8 cellular contexts compared by ENCODE assay signal in the genomic region with DNA sequence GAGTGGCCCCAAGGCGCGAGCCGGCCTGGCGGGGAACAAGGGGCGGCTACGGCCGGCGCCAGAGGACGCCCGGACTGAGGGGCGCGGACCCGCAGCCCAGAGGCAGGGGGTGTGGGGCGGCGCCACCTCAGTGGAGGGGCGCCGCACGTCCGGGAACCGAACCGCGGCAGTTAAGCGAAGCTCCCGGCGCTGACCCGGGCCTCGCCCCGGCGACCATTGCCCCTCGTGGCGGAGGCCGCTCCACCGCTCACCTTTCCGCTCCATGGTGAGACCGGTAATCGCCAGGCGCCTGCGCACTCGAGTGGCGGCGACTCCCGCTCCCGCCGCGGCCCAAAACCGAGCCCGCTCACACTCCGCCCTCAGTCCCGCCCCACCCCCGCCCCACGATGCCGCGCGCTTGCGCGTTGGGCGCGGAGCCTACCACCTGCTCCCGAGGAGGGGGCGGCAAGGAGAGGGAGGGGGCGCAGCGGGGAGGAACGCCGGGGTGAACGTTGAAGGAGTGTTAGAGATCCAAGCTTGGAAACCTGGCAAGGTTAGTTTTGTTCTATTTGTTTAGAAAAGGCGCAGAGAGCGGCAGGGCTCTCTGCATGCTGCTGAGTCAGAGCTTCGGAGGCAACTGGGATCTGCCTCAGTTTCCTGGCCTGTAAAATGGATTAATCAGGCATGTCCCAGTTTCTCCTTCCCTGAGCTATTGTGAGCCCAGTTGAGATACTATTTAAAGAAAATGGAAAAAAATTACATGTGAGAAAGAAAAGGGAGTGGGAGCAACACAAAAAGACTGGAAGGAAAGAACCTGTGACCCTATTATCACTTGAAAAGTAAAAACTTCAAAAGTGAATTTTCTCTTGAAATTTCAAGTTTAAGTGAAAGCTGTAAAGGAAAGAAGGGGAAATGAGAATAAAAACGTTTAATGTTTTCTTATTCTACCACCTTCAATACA. TPM values are rescaled to one million over a fixed set of nuclear protein-coding genes. Genes with fewer than 3 reads are reported as not detected.
DNase-seq lines count a peak whose midpoint lies in the region; ATAC-seq and TF ChIP-seq lines count a peak whose summit lies in the region.

TSS of gene SRPK1 (minus strand) at position 306 of the 940 bp plus-strand sequence. CDS start at position 264, 42 bp downstream.

- H3K36me3 ChIP-seq in HUES64 (ENCODE audit: insufficient read depth, low read length) (peaks cover 19% of the 10 kb centered on the region), OCI-LY1 (ENCODE audit: insufficient read depth, low read length) (peaks cover 20% of the 10 kb centered on the region)

- H3K79me2 ChIP-seq in OCI-LY1 (ENCODE audit: insufficient read depth, low read length): peaks cover 43% of the 10 kb centered on the region

- no peaks in the 10 kb centered on the region for H4K20me1 ChIP-seq in OCI-LY1 (ENCODE audit: insufficient read depth, low read length)

- H3K9me3 ChIP-seq in HUES64 (ENCODE audit: insufficient read depth, low read depth, low read length) (no peaks in the 10 kb centered on the region), OCI-LY1 (ENCODE audit: low read length) (no peaks in the 10 kb centered on the region), mononuclear cell (ENCODE audit: low read depth, low read length) (no peaks in the 10 kb centered on the region)

- peak within 1 kb of the TSS; percentile 96 for H2AFZ ChIP-seq in OCI-LY1 (ENCODE audit: low read length)

- H3K9ac ChIP-seq in HUES64 (ENCODE audit: low read depth, low read length) (peak within 1 kb of the TSS; percentile 94), OCI-LY1 (ENCODE audit: low read length) (peak within 1 kb of the TSS; percentile 85)

- DNase-seq in D341Med (ENCODE audit: low spot score) (peak; percentile 99), activated T-cell treated with anti-CD3 and anti-CD28 coated beads for 1 hour (ENCODE audit: low read depth) (peak; percentile 79), epithelial cell of esophagus (ENCODE audit: low read depth) (peak; percentile 90)
- DNase-seq in stimulated activated CD8-positive, alpha-beta memory T cell treated with anti-CD3 and anti-CD28 coated beads, Interleukin-2, amount 100 ng/mL, for 48 hours (ENCODE audit: low read depth in 2 of 2): peak; percentile 88

- under 1% methylated on average over 68 of the region's 69 CpGs for WGBS in HUES64

- H3K9me2 ChIP-seq in OCI-LY1 (ENCODE audit: low read depth, low read length): no peaks in the 10 kb centered on the region

- no peaks in the 10 kb centered on the region for H3F3A ChIP-seq in OCI-LY1 (ENCODE audit: insufficient read depth, low read length)

- H3K4me1 ChIP-seq in HUES64 (ENCODE audit: insufficient read depth, low read length) (peaks cover 18% of the 10 kb centered on the region), OCI-LY1 (ENCODE audit: insufficient read depth, low read length, severe bottlenecking) (peaks cover 37% of the 10 kb centered on the region), mononuclear cell (ENCODE audit: insufficient read depth, low read length) (peaks cover 27% of the 10 kb centered on the region)

- H3K4me2 ChIP-seq in OCI-LY1 (ENCODE audit: low read length): peak within 1 kb of the TSS; percentile 88

- H3K4me3 ChIP-seq in HUES64 (ENCODE audit: low read length): peak within 1 kb of the TSS; percentile 96
- peak within 1 kb of the TSS; percentile 78 for H3K4me3 ChIP-seq in OCI-LY1 (ENCODE audit: low read depth, low read length, poor library complexity, severe bottlenecking)
- peak within 1 kb of the TSS; percentile 89 for H3K4me3 ChIP-seq in epithelial cell of esophagus (ENCODE audit: low read length)
- H3K4me3 ChIP-seq in mononuclear cell (ENCODE audit: low read length): peak within 1 kb of the TSS; percentile 79

- H3K27me3 ChIP-seq in HUES64 (ENCODE audit: insufficient read depth, low read length) (no peaks in the 10 kb centered on the region), OCI-LY1 (ENCODE audit: insufficient read depth, low read length) (no peaks in the 10 kb centered on the region), mononuclear cell (ENCODE audit: insufficient read depth, low read length) (no peaks in the 10 kb centered on the region)

- peak; percentile 73 for ATAC-seq in GM21423 (IDR thresholded peaks at IDR 0.05; ENCODE audit: unreplicated experiment)

- TF ChIP-seq CTCF in OCI-LY1 (IDR thresholded peaks at IDR 0.05; ENCODE audit: low read length) (no peak), epithelial cell of esophagus (IDR thresholded peaks at IDR 0.05; ENCODE audit: insufficient read depth, low read depth, low read length, missing control alignments) (no peak)

- H3K27ac ChIP-seq in HUES64 (ENCODE audit: low read depth, low read length) (peak within 1 kb of the TSS; percentile 82), OCI-LY1 (ENCODE audit: low read depth, low read length, poor library complexity, severe bottlenecking) (peak within 1 kb of the TSS; percentile 40)

RNA-seq across cellular contexts. Expression of gene SRPK1, which starts in this region (rescaled TPM):
- 61.7 TPM for polyA plus RNA-seq in HUES64 (2013, experiment 1 of 2)
- polyA plus RNA-seq in HUES64 (2013, experiment 2 of 2): 71.0 TPM
- 70.7 TPM for total RNA-seq in mononuclear cell

Comparison
In these comparisons a context has a peak if more than half of its experiments do, and no peak if none do; other contexts are left out.
1. Peak in every context shown above with its lines: DNase-seq, ATAC-seq, H3K4me3 ChIP-seq and H3K27ac ChIP-seq.